ENCODE assay signal across 1 cellular context in genomic region chr11:63996512-63996911, GRCh38.
TF ChIP-seq lines count a peak whose summit lies in the region.

No MANE protein-coding gene starts in this region.

TF ChIP-seq in GM12878, 131 proteins besides CTCF, POLR2A, EP300 and RAD21:
- TF ChIP-seq FOXM1 (IDR thresholded peaks at IDR 0.05; ENCODE audit: low read depth, low read length) (no peak), SIN3A (IDR thresholded peaks at IDR 0.05; ENCODE audit: low read depth, low read length) (no peak)
